ENCODE assay signal across 8 cellular contexts in genomic region chr3:191051037-191051436, GRCh38.
A peak's percentile ranks its signal among the peaks of the same experiment; 100 is the strongest.
DNase-seq lines count a peak whose midpoint lies in the region; ATAC-seq and TF ChIP-seq lines count a peak whose summit lies in the region.

No MANE protein-coding gene starts in this region.

- H3K4me1 Mint-ChIP-seq in activated naive CD8-positive, alpha-beta T cell treated with anti-CD3 and anti-CD28 coated beads for 36 hours = no peaks in the 10 kb centered on the region

- H3K27ac Mint-ChIP-seq in activated naive CD8-positive, alpha-beta T cell treated with anti-CD3 and anti-CD28 coated beads for 36 hours = no peak overlapping the region

- H3K9me3 Mint-ChIP-seq in activated naive CD8-positive, alpha-beta T cell treated with anti-CD3 and anti-CD28 coated beads for 36 hours = peaks cover 2% of the 10 kb centered on the region

- in situ Hi-C loops in astrocyte of the spinal cord (cut with HindIII; ENCODE audit: low sequenced_read_pairs) = no loop called here

- TF ChIP-seq CTCF in astrocyte of the spinal cord (IDR thresholded peaks at IDR 0.05; ENCODE audit: low read depth, low read length) = peak; percentile 24

- ATAC-seq in GM19468 (IDR thresholded peaks at IDR 0.05; ENCODE audit: extremely low read depth, unreplicated experiment) (peak; percentile 43), HG03196 (IDR thresholded peaks at IDR 0.05; ENCODE audit: unreplicated experiment) (no peak)

- no peak overlapping the region for H3K4me3 Mint-ChIP-seq in activated naive CD8-positive, alpha-beta T cell treated with anti-CD3 and anti-CD28 coated beads for 36 hours

- DNase-seq in CD1c-positive myeloid dendritic cell (ENCODE audit: extremely low spot score) = peak; percentile 18
- peak; percentile 3 for DNase-seq in NCI-H128 (lab: John Stamatoyannopoulos, UW; ENCODE audit: unreplicated experiment)
- peak; percentile 59 for DNase-seq in astrocyte of the spinal cord (ENCODE audit: low read depth, low spot score)
- peak; percentile 42 for DNase-seq in medulla oblongata (ENCODE audit: extremely low spot score)
- DNase-seq in activated naive CD8-positive, alpha-beta T cell treated with anti-CD3 and anti-CD28 coated beads for 36 hours = no peak
- DNase-seq in activated naive CD4-positive, alpha-beta T cell treated with anti-CD3 and anti-CD28 coated beads, Interleukin-2, amount 50 U/mL, for 16 hours = no peak

- H3K27me3 Mint-ChIP-seq in activated naive CD8-positive, alpha-beta T cell treated with anti-CD3 and anti-CD28 coated beads for 36 hours = no peaks in the 10 kb centered on the region

- no peaks in the 10 kb centered on the region for H3K36me3 Mint-ChIP-seq in activated naive CD8-positive, alpha-beta T cell treated with anti-CD3 and anti-CD28 coated beads for 36 hours

- H3K4me3 ChIP-seq in astrocyte of the spinal cord (ENCODE audit: low read depth, low read length) = no peak overlapping the region

Comparison
In these comparisons a context has a peak if more than half of its experiments do, and no peak if none do; other contexts are left out.
1. DNase-seq: peak in CD1c-positive myeloid dendritic cell (single experiment), NCI-H128 (single experiment), astrocyte of the spinal cord (single experiment) and medulla oblongata (single experiment); none in activated naive CD8-positive, alpha-beta T cell treated with anti-CD3 and anti-CD28 coated beads for 36 hours (single experiment) and activated naive CD4-positive, alpha-beta T cell treated with anti-CD3 and anti-CD28 coated beads, Interleukin-2, amount 50 U/mL, for 16 hours (single experiment).